In the genomic region with DNA sequence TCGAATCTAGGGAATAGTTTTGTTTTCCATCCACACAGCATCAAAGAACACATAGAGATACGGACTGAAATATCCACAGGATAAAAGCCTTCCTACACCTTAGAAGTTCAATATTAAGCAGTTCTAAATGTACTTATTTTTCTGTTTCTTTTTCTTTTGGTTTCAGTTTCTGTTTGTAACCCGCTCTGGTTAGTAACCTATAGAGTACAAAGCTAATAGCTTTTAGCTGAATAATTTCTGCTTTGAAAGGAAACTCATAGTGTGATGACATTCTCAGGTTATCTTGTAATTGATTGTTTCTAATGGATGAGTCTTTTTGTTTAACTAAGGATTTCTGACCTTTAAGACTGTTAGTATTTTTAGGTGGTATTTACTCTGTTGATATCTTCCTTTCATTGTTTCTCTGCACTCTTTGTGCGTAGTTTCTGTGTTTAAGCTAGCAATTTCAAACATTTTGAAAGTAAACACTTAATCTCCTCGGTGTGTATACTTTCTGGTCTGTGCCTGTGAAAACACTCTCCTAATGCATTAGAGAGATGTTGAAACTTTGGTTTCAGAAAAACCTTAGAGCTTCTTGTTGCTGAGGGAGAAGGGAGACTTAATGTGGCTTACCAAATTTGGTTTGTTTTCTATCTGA, we compare ENCODE assay signal across 9 cellular contexts.
DNase-seq lines count a peak whose midpoint lies in the region; ATAC-seq, FAIRE-seq and TF ChIP-seq lines count a peak whose summit lies in the region.
"Had no signal": no experiment of that assay in that cellular context is flagged by ENCODE, and none has a peak within 500 bp of the region (broad histone marks: within the 10 kb centered on the region; RNA-seq: fewer than 3 reads in every experiment).

No MANE protein-coding gene starts in this region.

- peak; percentile 54 for ATAC-seq in GM21529 (IDR thresholded peaks at IDR 0.05; ENCODE audit: unreplicated experiment)
- ATAC-seq in pancreas = peak in 2 of 4 donors; percentile 49 to 52

- peak; percentile 85 for DNase-seq in DMS53 treated with DMSO at 0.1 percent for 48 hours (lab: John Stamatoyannopoulos, UW; ENCODE audit: unreplicated experiment)
- peak; percentile 72 for DNase-seq in MM.1S
- peak; percentile 51 for DNase-seq in choroid plexus epithelial cell (ENCODE audit: low read depth)
- no peak for DNase-seq in pancreas
- DNase-seq in cerebellum (ENCODE audit: low spot score) = no peak
- no peak for DNase-seq in activated gamma-delta T cell (lab: John Stamatoyannopoulos, UW)
- DNase-seq in effector CD8-positive, alpha-beta T cell (lab: John Stamatoyannopoulos, UW) = no peak

- no peaks in the 10 kb centered on the region for H4K20me1 ChIP-seq in MM.1S (ENCODE audit: insufficient read depth, low read length)

- H3K9ac ChIP-seq in MM.1S (ENCODE audit: low read length) = peak overlapping the region; percentile 38; the same call in 1 of the 2 replicates

- H3K9me2 ChIP-seq in MM.1S (replicated peaks; ENCODE audit: insufficient read depth, low read length) = no peaks in the 10 kb centered on the region

- H3F3A ChIP-seq in MM.1S (ENCODE audit: insufficient read depth, low read length) = peaks cover 14% of the 10 kb centered on the region

- peak; percentile 60 for FAIRE-seq in pancreas (lab: Jason Lieb, UNC)

- H3K4me2 ChIP-seq in MM.1S (ENCODE audit: low read depth, low read length) = peak overlapping the region; percentile 60

- H3K27ac ChIP-seq in MM.1S (ENCODE audit: low read length) = peak overlapping the region; percentile 74
- H3K27ac ChIP-seq in pancreas = peak overlapping the region in 1 of 4 donors; percentile 34
- H3K27ac ChIP-seq: HL-60 had no signal

- no peaks in the 10 kb centered on the region for H3K9me3 ChIP-seq in MM.1S (replicated peaks; ENCODE audit: insufficient read depth, low read length)
- no peaks in the 10 kb centered on the region for H3K9me3 ChIP-seq in pancreas

- H3K27me3 ChIP-seq in MM.1S (replicated peaks; ENCODE audit: insufficient read depth, low read length) = no peaks in the 10 kb centered on the region
- H3K27me3 ChIP-seq in pancreas = no peaks in the 10 kb centered on the region

- TF ChIP-seq CTCF in MM.1S (IDR thresholded peaks at IDR 0.05; ENCODE audit: low read length) (no peak), choroid plexus epithelial cell (conservative IDR thresholded peaks at IDR 0.05; ENCODE audit: low read depth, low read length) (no peak), pancreas (IDR thresholded peaks at IDR 0.05) (no peak)

- H3K4me3 ChIP-seq in MM.1S (ENCODE audit: low read length) = peak overlapping the region; percentile 52
- H3K4me3 ChIP-seq in choroid plexus epithelial cell (ENCODE audit: low read depth, low read length) = peak overlapping the region; percentile 34
- H3K4me3 ChIP-seq in pancreas = peak overlapping the region in 2 of 4 donors; percentile 0 to 25

- H3K36me3 ChIP-seq in MM.1S (replicated peaks; ENCODE audit: insufficient read depth, low read length) (no peaks in the 10 kb centered on the region), pancreas (no peaks in the 10 kb centered on the region)

- 17% methylated on average over 5 of the region's 5 CpGs for WGBS in pancreas, 2 donors

- H3K79me2 ChIP-seq in MM.1S (ENCODE audit: low read length) = no peaks in the 10 kb centered on the region

- peak overlapping the region; percentile 51 for H2AFZ ChIP-seq in MM.1S (ENCODE audit: low read length)

- H3K4me1 ChIP-seq in MM.1S (ENCODE audit: low read length) (peaks cover 33% of the 10 kb centered on the region), pancreas (no peaks in the 10 kb centered on the region)

- intact Hi-C loops in pancreas (cut with DNase I) = no loop called here

Comparison
In these comparisons a context has a peak if more than half of its experiments do, and no peak if none do; other contexts are left out.
1. DNase-seq: peak in DMS53 treated with DMSO at 0.1 percent for 48 hours (single experiment), MM.1S (single experiment) and choroid plexus epithelial cell (single experiment); none in pancreas (0 of 6), cerebellum (single experiment), activated gamma-delta T cell (single experiment) and effector CD8-positive, alpha-beta T cell (single experiment).